In the genomic region with DNA sequence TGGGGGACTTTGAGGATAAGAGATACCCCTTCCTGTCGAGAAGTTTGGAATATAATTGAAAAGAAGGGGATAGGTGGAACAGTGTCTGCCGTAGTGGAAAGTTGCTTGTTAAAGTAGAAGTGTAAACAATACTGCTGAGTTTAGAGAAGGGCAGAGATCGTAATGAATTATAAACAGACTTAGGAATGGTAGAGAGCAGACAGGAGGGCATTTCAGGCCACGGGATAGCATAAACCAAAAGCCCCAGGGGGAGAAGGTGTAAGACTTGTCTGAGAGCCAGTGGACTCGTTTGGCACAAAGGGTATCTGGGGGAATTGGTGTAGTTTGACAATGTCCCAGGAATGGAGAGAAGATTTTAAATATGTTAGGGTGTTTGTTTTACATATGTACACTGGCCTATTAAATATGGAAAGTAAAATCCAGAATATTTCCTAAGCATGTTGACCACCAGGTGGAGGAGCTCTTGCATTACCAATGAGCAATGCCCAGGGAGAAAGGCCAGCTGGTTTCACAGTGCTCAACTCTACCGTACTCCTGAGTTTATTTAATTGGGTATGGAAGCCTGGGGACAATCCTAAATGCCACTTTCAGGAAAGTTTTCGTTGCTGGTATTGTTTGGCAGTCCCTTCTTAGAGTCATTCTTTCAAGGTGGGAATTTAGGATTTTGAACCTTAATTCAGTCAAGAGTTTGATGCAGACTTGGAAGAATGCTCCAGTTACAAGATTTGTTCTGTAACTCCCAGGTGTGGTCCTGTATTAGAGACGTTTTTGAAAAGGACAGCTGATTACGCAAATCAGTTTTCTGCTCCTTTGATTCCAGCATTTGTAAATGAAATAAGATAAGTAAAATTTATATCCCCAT, we compare ENCODE assay signal across 8 cellular contexts. TPM values are rescaled to one million over a fixed set of nuclear protein-coding genes. Genes with fewer than 3 reads are reported as not detected.
A peak's percentile ranks its signal among the peaks of the same experiment; 100 is the strongest.
DNase-seq lines count a peak whose midpoint lies in the region; ATAC-seq and TF ChIP-seq lines count a peak whose summit lies in the region.

No MANE protein-coding gene starts in this region.

- H3K9ac ChIP-seq in mammary epithelial cell (ENCODE audit: insufficient read depth, low read length) (no peak overlapping the region), mesenchymal stem cell (ENCODE audit: low read length) (peak overlapping the region; percentile 96)

- POLR2A ChIA-PET in A673 (lab: Charles Lee; ENCODE audit: low non-redundant PET) (no interaction called here), GM10248 (lab: Yijun Ruan, JAX) (no interaction called here)

- peak overlapping the region in 1 of 2 experiments; percentile 33 for H3K4ac ChIP-seq in mesenchymal stem cell (ENCODE audit: low read depth in 1 of 2, low read length in 2 of 2)

- H3K4me2 ChIP-seq in mammary epithelial cell (ENCODE audit: insufficient read depth, low read depth, low read length) = peak overlapping the region; percentile 17
- no peak overlapping the region for H3K4me2 ChIP-seq in mesenchymal stem cell (ENCODE audit: low read length, poor library complexity, severe bottlenecking)

- H3K4me3 ChIP-seq in A673 (ENCODE audit: low read depth, low read length, poor library complexity, severe bottlenecking) (no peak overlapping the region), mammary epithelial cell (replicated peaks in 1 of 3; ENCODE audit: insufficient read depth in 1 of 3, low read depth in 2 of 3, low read length in 3 of 3) (no peak overlapping the region), mesenchymal stem cell (ENCODE audit: insufficient read depth in 1 of 2, low read depth in 1 of 2, low read length in 2 of 2) (peak overlapping the region in 1 of 2 experiments; percentile 38), lower lobe of right lung (no peak overlapping the region)

- H3K14ac ChIP-seq in mesenchymal stem cell (ENCODE audit: low read length in 2 of 2) = no peak overlapping the region

- CTCF ChIA-PET in A673 (lab: Charles Lee) = interaction anchor here (1.0 kb wide), 1 partner anchor 479 kb away, joined by 3 read pairs; no protein-coding TSS in a partner anchor
- CTCF ChIA-PET in mammary epithelial cell (lab: Charles Lee; ENCODE audit: low non-redundant PET) = interaction anchor here (0.6 kb wide), 1 partner anchor 322 kb away, joined by 3 read pairs; no protein-coding TSS in a partner anchor
- CTCF ChIA-PET in GM10248 (lab: Yijun Ruan, JAX) = no interaction called here

- H2AFZ ChIP-seq in mammary epithelial cell (ENCODE audit: low read depth, low read length) (no peak overlapping the region), mesenchymal stem cell (ENCODE audit: low read depth, low read length) (no peak overlapping the region)

- 47% methylated on average over 9 of the region's 9 CpGs for WGBS in mammary epithelial cell (ENCODE audit: low coverage, missing lambda C conversion rate)
- 35% methylated on average over 9 of the region's 9 CpGs for WGBS in mesenchymal stem cell

- no peaks in the 10 kb centered on the region for H4K20me1 ChIP-seq in mammary epithelial cell (ENCODE audit: insufficient read depth, low read length)

- H2AK5ac ChIP-seq in mesenchymal stem cell (ENCODE audit: low read length, severe bottlenecking) = no peak overlapping the region

- DNase-seq in A673 (ENCODE audit: low spot score) = peak; percentile 22
- DNase-seq in mammary epithelial cell = peak; percentile 48
- DNase-seq in mesenchymal stem cell = peak; percentile 82
- DNase-seq in NCI-H446 treated with DMSO at 0.1 percent for 48 hours (lab: John Stamatoyannopoulos, UW) = no peak
- DNase-seq in GM10248 (ENCODE audit: extremely low spot score) = no peak
- DNase-seq in lower lobe of right lung = no peak
- DNase-seq in HK-2 (ENCODE audit: unreplicated experiment) = no peak

- H3K27me3 ChIP-seq in A673 (replicated peaks; ENCODE audit: insufficient read depth, low read depth, low read length, poor library complexity) = no peaks in the 10 kb centered on the region
- no peaks in the 10 kb centered on the region for H3K27me3 ChIP-seq in mammary epithelial cell (ENCODE audit: insufficient read depth, low read length)
- H3K27me3 ChIP-seq in mesenchymal stem cell (ENCODE audit: control insufficient read depth in 1 of 2, insufficient read depth in 1 of 2, low read length in 2 of 2) = no peaks in the 10 kb centered on the region
- H3K27me3 ChIP-seq in lower lobe of right lung (ENCODE audit: low read depth) = no peaks in the 10 kb centered on the region

- H3K4me1 ChIP-seq in A673 (ENCODE audit: insufficient read depth, low read length, poor library complexity, severe bottlenecking) (no peaks in the 10 kb centered on the region), mammary epithelial cell (ENCODE audit: insufficient read depth, low read length) (peaks cover 50% of the 10 kb centered on the region), mesenchymal stem cell (ENCODE audit: control insufficient read depth, insufficient read depth, low read depth, low read length) (peaks cover 1% of the 10 kb centered on the region), lower lobe of right lung (peaks cover 8% of the 10 kb centered on the region)

- no TSS peak for BruUV-seq in A673 (replicated peaks; lab: Mats Ljungman, UMichigan)
- no TSS peak for BruUV-seq in mammary epithelial cell (replicated peaks; lab: Mats Ljungman, UMichigan)

- ATAC-seq in lower lobe of right lung = no peak

- no peak overlapping the region for H3K23ac ChIP-seq in mesenchymal stem cell (ENCODE audit: low read length in 2 of 2)

- H2BK120ac ChIP-seq in mesenchymal stem cell (ENCODE audit: low read depth, low read length) = peak overlapping the region; percentile 9

- no peak overlapping the region for H4K8ac ChIP-seq in mesenchymal stem cell (ENCODE audit: low read length)

- intact Hi-C loops in A673 (cut with micrococcal nuclease; ENCODE audit: unreplicated experiment) (no loop called here), mammary epithelial cell (cut with micrococcal nuclease) (loop anchor here (1.0 to 5.0 kb wide), 8 partner anchors 40 to 479 kb away; no protein-coding TSS in a partner anchor), lower lobe of right lung (cut with DNase I) (no loop called here)

- no peak overlapping the region for H2BK5ac ChIP-seq in mesenchymal stem cell (ENCODE audit: low read depth, low read length, poor library complexity, severe bottlenecking)

- H3K79me2 ChIP-seq in mammary epithelial cell (ENCODE audit: insufficient read depth, low read length) = peaks cover 75% of the 10 kb centered on the region

- H2BK15ac ChIP-seq in mesenchymal stem cell (ENCODE audit: low read depth, poor library complexity, severe bottlenecking) = no peak overlapping the region

- H2BK12ac ChIP-seq in mesenchymal stem cell (ENCODE audit: low read length in 2 of 2) = peak overlapping the region; percentile 34 to 49

- H3K27ac ChIP-seq in A673 (ENCODE audit: low read depth, low read length, poor library complexity, severe bottlenecking) (no peak overlapping the region), mammary epithelial cell (ENCODE audit: insufficient read depth, low read depth, low read length) (peak overlapping the region; percentile 24), mesenchymal stem cell (ENCODE audit: low read length, poor library complexity, severe bottlenecking) (no peak overlapping the region), lower lobe of right lung (no peak overlapping the region)

- H4K91ac ChIP-seq in mesenchymal stem cell (ENCODE audit: low read length) = no peak overlapping the region

- dilution Hi-C loops in mammary epithelial cell (cut with HindIII; ENCODE audit: low sequenced_read_pairs) = no loop called here

- in situ Hi-C loops in mammary epithelial cell (cut with MboI; ENCODE audit: low sequenced_read_pairs in 2 of 2) = no loop called here

- H3K36me3 ChIP-seq in A673 (ENCODE audit: insufficient read depth, low read length, poor library complexity, severe bottlenecking) (peaks cover 41% of the 10 kb centered on the region), mammary epithelial cell (ENCODE audit: insufficient read depth, low read length) (peaks cover 38% of the 10 kb centered on the region), mesenchymal stem cell (ENCODE audit: control insufficient read depth in 1 of 2, insufficient read depth in 2 of 2, low read depth in 1 of 2, low read length in 2 of 2) (peaks cover 16 to 80% of the 10 kb centered on the region in 2 experiments), lower lobe of right lung (peaks cover 78% of the 10 kb centered on the region)

- peak overlapping the region in 1 of 2 experiments; percentile 13 for H3K18ac ChIP-seq in mesenchymal stem cell (ENCODE audit: low read depth in 1 of 2, low read length in 2 of 2)

- H3K9me3 ChIP-seq in A673 (ENCODE audit: low read depth, low read length, poor library complexity, severe bottlenecking) = no peaks in the 10 kb centered on the region
- no peaks in the 10 kb centered on the region for H3K9me3 ChIP-seq in mammary epithelial cell (replicated peaks; ENCODE audit: insufficient read depth, low read length)
- no peaks in the 10 kb centered on the region for H3K9me3 ChIP-seq in mesenchymal stem cell (ENCODE audit: control insufficient read depth, low read length)
- no peaks in the 10 kb centered on the region for H3K9me3 ChIP-seq in lower lobe of right lung

- TF ChIP-seq CTCF in A673 (conservative IDR thresholded peaks at IDR 0.05; ENCODE audit: low read depth, low read length) (peak; percentile 38), LNCAP (IDR thresholded peaks at IDR 0.05) (peak; percentile 63), mammary epithelial cell (conservative IDR thresholded peaks at IDR 0.05 in 1 of 2, IDR thresholded peaks at IDR 0.05 in 1 of 2; ENCODE audit: extremely low read depth in 1 of 2, insufficient read depth in 1 of 2, low read depth in 1 of 2, low read length in 2 of 2) (peak; percentile 68 to 73), GM10248 (IDR thresholded peaks at IDR 0.05; ENCODE audit: control extremely low read depth, extremely low read depth, low read depth, missing control alignments) (no peak), lower lobe of right lung (IDR thresholded peaks at IDR 0.05) (no peak)

- peaks cover 25% of the 10 kb centered on the region for H3K79me1 ChIP-seq in mesenchymal stem cell (replicated peaks; ENCODE audit: low read length, poor library complexity, severe bottlenecking)

RNA-seq across cellular contexts. Expression of a gene that starts 7.5 kb away (rescaled TPM):
- 75.6 and 87.4 TPM in 2 replicates for total RNA-seq in A673 (2021)
- total RNA-seq in mammary epithelial cell = 100 to 1,000 TPM; 102 to 111 TPM
- 113 TPM for polyA plus RNA-seq in mammary epithelial cell
- 88.4 TPM for polyA minus RNA-seq in mammary epithelial cell
- 45.9 TPM for polyA plus RNA-seq in mesenchymal stem cell (2013, experiment 1 of 2)
- polyA plus RNA-seq in mesenchymal stem cell (2013, experiment 2 of 2) = 46.7 TPM
- total RNA-seq in lower lobe of right lung = 31.8 TPM

Comparison
In these comparisons a context has a peak if more than half of its experiments do, and no peak if none do; other contexts are left out.
1. DNase-seq: peak in A673 (single experiment), mammary epithelial cell (single experiment) and mesenchymal stem cell (single experiment); none in NCI-H446 treated with DMSO at 0.1 percent for 48 hours (single experiment), GM10248 (single experiment), lower lobe of right lung (single experiment) and HK-2 (single experiment).
2. CTCF ChIP-seq: peak in A673 (single experiment), LNCAP (single experiment) and mammary epithelial cell (2 of 2); none in GM10248 (single experiment) and lower lobe of right lung (single experiment).